ENCODE assay signal across 8 cellular contexts in the genomic region with DNA sequence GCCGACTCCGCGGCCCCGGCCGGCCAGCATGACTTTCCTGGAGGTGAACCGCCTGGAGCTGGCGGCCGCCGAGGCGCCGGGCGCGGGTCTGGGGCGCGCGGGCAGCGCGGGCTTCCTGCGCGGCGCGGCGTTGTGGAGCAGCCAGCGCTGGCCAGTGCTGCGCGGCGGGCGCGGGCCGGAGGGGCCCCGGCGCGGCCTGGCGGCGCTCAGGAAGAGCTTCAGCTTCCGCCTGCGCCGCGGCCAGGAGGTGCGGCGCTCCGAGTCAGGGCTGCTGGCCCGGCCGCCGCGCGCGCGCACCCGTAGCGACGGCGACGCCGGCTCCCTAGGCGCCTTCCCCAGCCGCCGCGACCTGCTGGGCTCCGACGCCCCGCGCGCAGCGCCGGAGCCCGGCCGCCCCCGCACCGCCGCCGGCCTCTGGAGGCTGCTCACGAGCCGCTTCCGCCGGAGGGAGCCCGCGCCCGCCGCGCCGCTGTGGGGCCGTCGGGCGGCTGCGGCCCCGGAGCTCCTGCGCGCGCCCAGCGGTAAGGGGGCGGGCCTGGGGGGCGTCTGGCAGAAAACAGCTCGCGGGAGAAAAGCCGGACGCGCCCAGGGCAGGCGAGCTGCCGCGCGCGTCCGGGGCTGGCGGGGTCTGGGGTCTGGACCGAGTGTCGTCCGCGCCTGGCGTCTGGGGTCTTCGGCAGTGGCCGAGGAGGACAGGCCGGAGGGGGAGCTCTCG. TPM values are rescaled to one million over a fixed set of nuclear protein-coding genes. Genes with fewer than 3 reads are reported as not detected.
DNase-seq lines count a peak whose midpoint lies in the region; ATAC-seq, FAIRE-seq and TF ChIP-seq lines count a peak whose summit lies in the region.

No MANE protein-coding gene starts in this region.

- CTCF ChIA-PET in HEK293 (lab: Yijun Ruan, JAX), result interaction anchor here (0.6 to 2.8 kb wide), 10 partner anchors 8 to 182 kb away, joined by 3 to 9 read pairs (median 4); no protein-coding TSS in a partner anchor

- H3K4me3 Mint-ChIP-seq in activated T-helper 17 cell treated with anti-CD3 and anti-CD28 coated beads, Interleukin-2, amount 50 U/mL, for 72 hours, result peak overlapping the region; percentile 52

- no peaks in the 10 kb centered on the region for H3K9me3 Mint-ChIP-seq in activated T-helper 17 cell treated with anti-CD3 and anti-CD28 coated beads, Interleukin-2, amount 50 U/mL, for 72 hours

- H3K27me3 ChIP-seq in iPS DF 6.9 (ENCODE audit: control insufficient read depth, insufficient read depth, low read length), result no peaks in the 10 kb centered on the region

- WGBS in iPS DF 6.9 (ENCODE audit: insufficient coverage, insufficient read length), result no CpG with 5 or more reads among the region's 114 CpGs

- POLR2A ChIA-PET in HEK293 (lab: Yijun Ruan, JAX), result interaction anchor here (1.2 to 1.4 kb wide), 2 partner anchors 52 to 112 kb away, joined by 3 to 4 read pairs; a partner anchor contains a TSS

- DNase-seq in iPS DF 6.9 (ENCODE audit: low read depth, low spot score), result no peak
- DNase-seq in stimulated activated CD8-positive, alpha-beta memory T cell treated with anti-CD3 and anti-CD28 coated beads, Interleukin-2, amount 100 ng/mL, for 48 hours (ENCODE audit: low read depth in 2 of 2), result peak; percentile 23 to 26
- no peak for DNase-seq in foreskin melanocyte
- no peak for DNase-seq in H54 (ENCODE audit: insufficient read length, low spot score)

- FAIRE-seq in H54 (lab: Jason Lieb, UNC), result no peak

- H3K4me3 ChIP-seq in HEK293 (ENCODE audit: low read depth, low read length) (peak overlapping the region; percentile 17), iPS DF 6.9 (ENCODE audit: low read length) (peak overlapping the region; percentile 37; the same call in 1 of the 2 replicates)

- no peak for TF ChIP-seq CTCF in HEK293 (tag by site-specific recombination; IDR thresholded peaks at IDR 0.05)

- TF ChIP-seq POLR2A in H54 (IDR thresholded peaks at IDR 0.05; ENCODE audit: low read depth, low read length), result no peak

- peaks cover 19% of the 10 kb centered on the region for H3K36me3 Mint-ChIP-seq in activated T-helper 17 cell treated with anti-CD3 and anti-CD28 coated beads, Interleukin-2, amount 50 U/mL, for 72 hours (ENCODE audit: low read depth)

- H3K4me1 ChIP-seq in HEK293 (ENCODE audit: control insufficient read depth, insufficient read depth, low read length) (no peaks in the 10 kb centered on the region), iPS DF 6.9 (ENCODE audit: control insufficient read depth, insufficient read depth, low read length) (peaks cover 6% of the 10 kb centered on the region)

- no peak overlapping the region for H3K27ac Mint-ChIP-seq in activated T-helper 17 cell treated with anti-CD3 and anti-CD28 coated beads, Interleukin-2, amount 50 U/mL, for 72 hours

- H3K36me3 ChIP-seq in HEK293 (ENCODE audit: control insufficient read depth in 2 of 2, insufficient read depth in 1 of 2, low read length in 2 of 2) (peaks cover 0 to 47% of the 10 kb centered on the region in 2 experiments; a peak in 1 of 3 replicates), iPS DF 6.9 (ENCODE audit: control insufficient read depth, insufficient read depth, low read length) (peaks cover 10% of the 10 kb centered on the region)

- H3K9me3 ChIP-seq in HEK293 (ENCODE audit: control insufficient read depth, insufficient read depth, low read depth, low read length) (no peaks in the 10 kb centered on the region), iPS DF 6.9 (ENCODE audit: control insufficient read depth, insufficient read depth, low read length) (no peaks in the 10 kb centered on the region)

- H3K27ac ChIP-seq in HEK293 (ENCODE audit: extremely low read depth, low read depth, low read length) (no peak overlapping the region), iPS DF 6.9 (ENCODE audit: low read length) (no peak overlapping the region)

- H3K27me3 Mint-ChIP-seq in activated T-helper 17 cell treated with anti-CD3 and anti-CD28 coated beads, Interleukin-2, amount 50 U/mL, for 72 hours, result no peaks in the 10 kb centered on the region

- peaks cover 8% of the 10 kb centered on the region for H3K4me1 Mint-ChIP-seq in activated T-helper 17 cell treated with anti-CD3 and anti-CD28 coated beads, Interleukin-2, amount 50 U/mL, for 72 hours

- ATAC-seq in activated T-helper 17 cell treated with anti-CD3 and anti-CD28 coated beads, Interleukin-2, amount 50 U/mL, for 72 hours (replicated peaks), result peak; percentile 58
- ATAC-seq in HG03039 (IDR thresholded peaks at IDR 0.05; ENCODE audit: unreplicated experiment) (no peak), HG02870 (IDR thresholded peaks at IDR 0.05; ENCODE audit: unreplicated experiment) (no peak)

TF ChIP-seq in HEK293, 187 proteins besides CTCF, POLR2A, EP300 and RAD21:
- TF ChIP-seq ZNF76 (tag by site-specific recombination; IDR thresholded peaks at IDR 0.05; ENCODE audit: borderline replicate concordance, low read depth) (no peak), ZNF433 (tag by site-specific recombination; IDR thresholded peaks at IDR 0.05; ENCODE audit: low read depth) (no peak), ZEB2 (tag by site-specific recombination; IDR thresholded peaks at IDR 0.05) (no peak), ZNF169 (tag by site-specific recombination; IDR thresholded peaks at IDR 0.05) (no peak), ZNF423 (tag by site-specific recombination; IDR thresholded peaks at IDR 0.05) (no peak), ZNF837 (tag by site-specific recombination; IDR thresholded peaks at IDR 0.05) (no peak), ZNF112 (tag by site-specific recombination; IDR thresholded peaks at IDR 0.05) (no peak), ZBTB20 (tag by site-specific recombination; IDR thresholded peaks at IDR 0.05) (no peak)
- TF ChIP-seq, protein P1, sequence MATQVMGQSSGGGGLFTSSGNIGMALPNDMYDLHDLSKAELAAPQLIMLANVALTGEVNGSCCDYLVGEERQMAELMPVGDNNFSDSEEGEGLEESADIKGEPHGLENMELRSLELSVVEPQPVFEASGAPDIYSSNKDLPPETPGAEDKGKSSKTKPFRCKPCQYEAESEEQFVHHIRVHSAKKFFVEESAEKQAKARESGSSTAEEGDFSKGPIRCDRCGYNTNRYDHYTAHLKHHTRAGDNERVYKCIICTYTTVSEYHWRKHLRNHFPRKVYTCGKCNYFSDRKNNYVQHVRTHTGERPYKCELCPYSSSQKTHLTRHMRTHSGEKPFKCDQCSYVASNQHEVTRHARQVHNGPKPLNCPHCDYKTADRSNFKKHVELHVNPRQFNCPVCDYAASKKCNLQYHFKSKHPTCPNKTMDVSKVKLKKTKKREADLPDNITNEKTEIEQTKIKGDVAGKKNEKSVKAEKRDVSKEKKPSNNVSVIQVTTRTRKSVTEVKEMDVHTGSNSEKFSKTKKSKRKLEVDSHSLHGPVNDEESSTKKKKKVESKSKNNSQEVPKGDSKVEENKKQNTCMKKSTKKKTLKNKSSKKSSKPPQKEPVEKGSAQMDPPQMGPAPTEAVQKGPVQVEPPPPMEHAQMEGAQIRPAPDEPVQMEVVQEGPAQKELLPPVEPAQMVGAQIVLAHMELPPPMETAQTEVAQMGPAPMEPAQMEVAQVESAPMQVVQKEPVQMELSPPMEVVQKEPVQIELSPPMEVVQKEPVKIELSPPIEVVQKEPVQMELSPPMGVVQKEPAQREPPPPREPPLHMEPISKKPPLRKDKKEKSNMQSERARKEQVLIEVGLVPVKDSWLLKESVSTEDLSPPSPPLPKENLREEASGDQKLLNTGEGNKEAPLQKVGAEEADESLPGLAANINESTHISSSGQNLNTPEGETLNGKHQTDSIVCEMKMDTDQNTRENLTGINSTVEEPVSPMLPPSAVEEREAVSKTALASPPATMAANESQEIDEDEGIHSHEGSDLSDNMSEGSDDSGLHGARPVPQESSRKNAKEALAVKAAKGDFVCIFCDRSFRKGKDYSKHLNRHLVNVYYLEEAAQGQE (tag by site-specific recombination; IDR thresholded peaks at IDR 0.05), result no peak
- TF ChIP-seq, protein P2, sequence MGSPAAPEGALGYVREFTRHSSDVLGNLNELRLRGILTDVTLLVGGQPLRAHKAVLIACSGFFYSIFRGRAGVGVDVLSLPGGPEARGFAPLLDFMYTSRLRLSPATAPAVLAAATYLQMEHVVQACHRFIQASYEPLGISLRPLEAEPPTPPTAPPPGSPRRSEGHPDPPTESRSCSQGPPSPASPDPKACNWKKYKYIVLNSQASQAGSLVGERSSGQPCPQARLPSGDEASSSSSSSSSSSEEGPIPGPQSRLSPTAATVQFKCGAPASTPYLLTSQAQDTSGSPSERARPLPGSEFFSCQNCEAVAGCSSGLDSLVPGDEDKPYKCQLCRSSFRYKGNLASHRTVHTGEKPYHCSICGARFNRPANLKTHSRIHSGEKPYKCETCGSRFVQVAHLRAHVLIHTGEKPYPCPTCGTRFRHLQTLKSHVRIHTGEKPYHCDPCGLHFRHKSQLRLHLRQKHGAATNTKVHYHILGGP (tag by site-specific recombination; IDR thresholded peaks at IDR 0.05), result no peak
TF ChIP-seq in HEK293: peak in this region for 0.

RNA-seq across cellular contexts. Expression of a gene that starts 29.0 kb away (rescaled TPM):
- 10 to 100 TPM; 45.0 to 58.6 TPM for total RNA-seq in activated T-helper 17 cell treated with anti-CD3 and anti-CD28 coated beads, Interleukin-2, amount 50 U/mL, for 72 hours

RNA-seq across cellular contexts. Expression of a gene that starts 32.0 kb away (rescaled TPM):
- total RNA-seq in activated T-helper 17 cell treated with anti-CD3 and anti-CD28 coated beads, Interleukin-2, amount 50 U/mL, for 72 hours, result 10 to 100 TPM; 72.7 to 78.4 TPM

RNA-seq across cellular contexts. Expression of a gene that starts 34.7 kb away (rescaled TPM):
- total RNA-seq in activated T-helper 17 cell treated with anti-CD3 and anti-CD28 coated beads, Interleukin-2, amount 50 U/mL, for 72 hours, result 10 to 100 TPM; 63.3 to 71.1 TPM

RNA-seq across cellular contexts. Expression of a gene that starts 52.2 kb away (rescaled TPM):
- 1 to 10 TPM in 1 of 2 donors, not detected in 1; 1.2 TPM for total RNA-seq in activated T-helper 17 cell treated with anti-CD3 and anti-CD28 coated beads, Interleukin-2, amount 50 U/mL, for 72 hours

RNA-seq across cellular contexts. Expression of a gene that starts 55.9 kb away (rescaled TPM):
- 100 to 1,000 TPM; 114 to 135 TPM for total RNA-seq in activated T-helper 17 cell treated with anti-CD3 and anti-CD28 coated beads, Interleukin-2, amount 50 U/mL, for 72 hours

Comparison
In these comparisons a context has a peak if more than half of its experiments do, and no peak if none do; other contexts are left out.
1. DNase-seq: peak in stimulated activated CD8-positive, alpha-beta memory T cell treated with anti-CD3 and anti-CD28 coated beads, Interleukin-2, amount 100 ng/mL, for 48 hours (2 of 2); none in iPS DF 6.9 (single experiment), foreskin melanocyte (single experiment) and H54 (single experiment).